ENCODE assay signal across 9 cellular contexts in genomic region chr7:95420996-95421846, GRCh38. TPM values are rescaled to one million over a fixed set of nuclear protein-coding genes. Genes with fewer than 3 reads are reported as not detected.
DNase-seq lines count a peak whose midpoint lies in the region; ATAC-seq and TF ChIP-seq lines count a peak whose summit lies in the region.
"Had no signal": no experiment of that assay in that cellular context is flagged by ENCODE, and none has a peak within 500 bp of the region (broad histone marks: within the 10 kb centered on the region; RNA-seq: fewer than 3 reads in every experiment).

No MANE protein-coding gene starts in this region.

- 96% methylated on average over 2 of the region's 2 CpGs for WGBS in mesenchymal stem cell
- WGBS in testis, 2 donors: 78 to 88% methylated on average over 2 of the region's 2 CpGs

- H3K4me2 ChIP-seq in Loucy (ENCODE audit: low read depth, low read length, poor library complexity, severe bottlenecking) (no peak overlapping the region), mesenchymal stem cell (ENCODE audit: low read length, poor library complexity, severe bottlenecking) (peak overlapping the region; percentile 38)

- H3K36me3 ChIP-seq in Loucy (ENCODE audit: insufficient read depth, low read length) (no peaks in the 10 kb centered on the region), mesenchymal stem cell (ENCODE audit: control insufficient read depth in 1 of 2, insufficient read depth in 2 of 2, low read depth in 1 of 2, low read length in 2 of 2) (peaks cover 8 to 35% of the 10 kb centered on the region in 2 experiments), testis (ENCODE audit: low read depth, missing control alignments) (no peaks in the 10 kb centered on the region)

- no peak overlapping the region for H3K14ac ChIP-seq in mesenchymal stem cell (ENCODE audit: low read length in 2 of 2)

- no peak overlapping the region for H2BK12ac ChIP-seq in mesenchymal stem cell (ENCODE audit: low read length in 2 of 2)

- intact Hi-C loops in testis (cut with DNase I; ENCODE audit: low total_unique reads): no loop called here

- peak overlapping the region in 4 of 5 experiments; percentile 15 to 42 (median 33) for H3K4me3 Mint-ChIP-seq in brain
- H3K4me3 Mint-ChIP-seq in stimulated activated effector memory CD8-positive, alpha-beta T cell treated with anti-CD3 and anti-CD28 coated beads, Interleukin-12 subunit alpha, Interleukin-12 subunit beta, amount 100 ng/mL, for 72 hours: no peak overlapping the region

- peak overlapping the region; percentile 32 to 89 (median 78) for H3K27ac Mint-ChIP-seq in brain
- no peak overlapping the region for H3K27ac Mint-ChIP-seq in stimulated activated effector memory CD8-positive, alpha-beta T cell treated with anti-CD3 and anti-CD28 coated beads, Interleukin-12 subunit alpha, Interleukin-12 subunit beta, amount 100 ng/mL, for 72 hours

- no peak overlapping the region for H2BK15ac ChIP-seq in mesenchymal stem cell (ENCODE audit: low read depth, poor library complexity, severe bottlenecking)

- no peak overlapping the region for H3K4ac ChIP-seq in mesenchymal stem cell (ENCODE audit: low read depth in 1 of 2, low read length in 2 of 2)

- H2AK5ac ChIP-seq in mesenchymal stem cell (ENCODE audit: low read length, severe bottlenecking): peak overlapping the region; percentile 93

- no peak for ATAC-seq in stimulated activated effector memory CD8-positive, alpha-beta T cell treated with anti-CD3 and anti-CD28 coated beads, Interleukin-12 subunit alpha, Interleukin-12 subunit beta, amount 100 ng/mL, for 72 hours

- H3K4me3 ChIP-seq in Loucy (ENCODE audit: low read length, poor library complexity, severe bottlenecking) (no peak overlapping the region), mesenchymal stem cell (ENCODE audit: insufficient read depth in 1 of 2, low read depth in 1 of 2, low read length in 2 of 2) (no peak overlapping the region), testis (no peak overlapping the region)
- H3K4me3 ChIP-seq: tibial artery had no signal

- no peaks in the 10 kb centered on the region for H3K4me1 ChIP-seq in Loucy (ENCODE audit: insufficient read depth, low read length, poor library complexity, severe bottlenecking)
- peaks cover 7% of the 10 kb centered on the region for H3K4me1 ChIP-seq in mesenchymal stem cell (ENCODE audit: control insufficient read depth, insufficient read depth, low read depth, low read length)
- H3K4me1 ChIP-seq in testis: peaks cover 11% of the 10 kb centered on the region
- H3K4me1 ChIP-seq: tibial artery had no signal

- H3K9ac ChIP-seq in Loucy (ENCODE audit: low read depth, low read length, poor library complexity, severe bottlenecking) (no peak overlapping the region), mesenchymal stem cell (ENCODE audit: low read length) (no peak overlapping the region)

- no peaks in the 10 kb centered on the region for H3K79me2 ChIP-seq in Loucy (ENCODE audit: insufficient read depth, low read length)

- no peak for TF ChIP-seq POLR2A in testis (IDR thresholded peaks at IDR 0.05)

- H3K27me3 Mint-ChIP-seq in brain: no peaks in the 10 kb centered on the region

- H3K27ac ChIP-seq in mesenchymal stem cell (ENCODE audit: low read length, poor library complexity, severe bottlenecking): peak overlapping the region; percentile 97
- no peak overlapping the region for H3K27ac ChIP-seq in testis
- H3K27ac ChIP-seq: tibial artery had no signal

- H4K8ac ChIP-seq in mesenchymal stem cell (ENCODE audit: low read length): no peak overlapping the region

- H3K36me3 Mint-ChIP-seq in brain: peaks cover 23% of the 10 kb centered on the region
- H3K36me3 Mint-ChIP-seq in stimulated activated effector memory CD8-positive, alpha-beta T cell treated with anti-CD3 and anti-CD28 coated beads, Interleukin-12 subunit alpha, Interleukin-12 subunit beta, amount 100 ng/mL, for 72 hours: no peaks in the 10 kb centered on the region

- no peaks in the 10 kb centered on the region for H3F3A ChIP-seq in Loucy (ENCODE audit: low read depth)

- H2BK120ac ChIP-seq in mesenchymal stem cell (ENCODE audit: low read depth, low read length): no peak overlapping the region

- H2AFZ ChIP-seq in Loucy (ENCODE audit: low read length) (peak overlapping the region; percentile 5; the same call in 1 of the 2 replicates), mesenchymal stem cell (ENCODE audit: low read depth, low read length) (no peak overlapping the region)

- H3K79me1 ChIP-seq in mesenchymal stem cell (replicated peaks; ENCODE audit: low read length, poor library complexity, severe bottlenecking): peaks cover 9% of the 10 kb centered on the region

- peaks cover 0 to 7% (median 0%) of the 10 kb centered on the region in 5 experiments for H3K9me3 Mint-ChIP-seq in brain
- no peaks in the 10 kb centered on the region for H3K9me3 Mint-ChIP-seq in stimulated activated effector memory CD8-positive, alpha-beta T cell treated with anti-CD3 and anti-CD28 coated beads, Interleukin-12 subunit alpha, Interleukin-12 subunit beta, amount 100 ng/mL, for 72 hours

- H3K27me3 ChIP-seq in Loucy (ENCODE audit: insufficient read depth, low read length, poor library complexity, severe bottlenecking) (no peaks in the 10 kb centered on the region), mesenchymal stem cell (ENCODE audit: control insufficient read depth in 1 of 2, insufficient read depth in 1 of 2, low read length in 2 of 2) (no peaks in the 10 kb centered on the region), testis (no peaks in the 10 kb centered on the region)
- H3K27me3 ChIP-seq: tibial artery had no signal

- H3K18ac ChIP-seq in mesenchymal stem cell (ENCODE audit: low read depth in 1 of 2, low read length in 2 of 2): no peak overlapping the region

- DNase-seq in DMS53 (lab: John Stamatoyannopoulos, UW) (peak; percentile 92), mesenchymal stem cell (peak; percentile 70), testis (no peak), mesenteric fat pad (ENCODE audit: low spot score) (no peak)
- DNase-seq in stimulated activated effector memory CD8-positive, alpha-beta T cell treated with anti-CD3 and anti-CD28 coated beads, Interleukin-12 subunit alpha, Interleukin-12 subunit beta, amount 100 ng/mL, for 72 hours (ENCODE audit: low spot score in 2 of 2): no peak
- DNase-seq in stimulated activated CD4-positive, alpha-beta T cell treated with anti-CD3 and anti-CD28 coated beads, Interleukin-4, amount 100 ng/mL, for 4 hours: no peak
- DNase-seq: tibial artery had no signal

- H2BK5ac ChIP-seq in mesenchymal stem cell (ENCODE audit: low read depth, low read length, poor library complexity, severe bottlenecking): peak overlapping the region; percentile 35

- peaks cover 39% of the 10 kb centered on the region for H3K4me1 Mint-ChIP-seq in brain
- peaks cover 9% of the 10 kb centered on the region for H3K4me1 Mint-ChIP-seq in stimulated activated effector memory CD8-positive, alpha-beta T cell treated with anti-CD3 and anti-CD28 coated beads, Interleukin-12 subunit alpha, Interleukin-12 subunit beta, amount 100 ng/mL, for 72 hours

- TF ChIP-seq CTCF in Loucy (conservative IDR thresholded peaks at IDR 0.05; ENCODE audit: low read length) (no peak), brain (conservative IDR thresholded peaks at IDR 0.05) (no peak), testis (IDR thresholded peaks at IDR 0.05) (no peak)

- H3K9me2 ChIP-seq in Loucy (replicated peaks; ENCODE audit: low read depth, low read length): no peaks in the 10 kb centered on the region

- no peak overlapping the region for H4K91ac ChIP-seq in mesenchymal stem cell (ENCODE audit: low read length)

- no peak overlapping the region for H3K23ac ChIP-seq in mesenchymal stem cell (ENCODE audit: low read length in 2 of 2)

- no peaks in the 10 kb centered on the region for H4K20me1 ChIP-seq in Loucy (ENCODE audit: insufficient read depth, low read length, poor library complexity, severe bottlenecking)

- H3K9me3 ChIP-seq in Loucy (ENCODE audit: insufficient read depth, low read depth, low read length) (no peaks in the 10 kb centered on the region), mesenchymal stem cell (ENCODE audit: control insufficient read depth, low read length) (no peaks in the 10 kb centered on the region), testis (no peaks in the 10 kb centered on the region)
- H3K9me3 ChIP-seq: tibial artery had no signal

RNA-seq across cellular contexts. Expression of gene PON2, which starts 13.6 kb away (rescaled TPM):
- 94.2 TPM for polyA plus RNA-seq in brain (ENCODE audit: insufficient read depth, low read depth, low replicate concordance)
- 141 TPM for polyA plus RNA-seq in mesenchymal stem cell (2013, experiment 1 of 2)
- polyA plus RNA-seq in mesenchymal stem cell (2013, experiment 2 of 2): 142 TPM
- total RNA-seq in testis: 100 to 1,000 TPM; 108 to 138 TPM
- polyA plus RNA-seq in testis (ENCODE audit: insufficient read depth, low read depth, low replicate concordance): 53.4 TPM
- total RNA-seq in mesenteric fat pad: 54.7 TPM

RNA-seq across cellular contexts. Expression of gene PON3, which starts 25.0 kb away (rescaled TPM):
- polyA plus RNA-seq in brain (ENCODE audit: insufficient read depth, low read depth, low replicate concordance) (0.56 TPM), testis (ENCODE audit: insufficient read depth, low read depth, low replicate concordance) (53.7 TPM)
- polyA plus RNA-seq in mesenchymal stem cell (2013, experiment 1 of 2): not detected
- not detected for polyA plus RNA-seq in mesenchymal stem cell (2013, experiment 2 of 2)
- total RNA-seq in testis (10 to 100 TPM; 20.9 to 27.2 TPM), mesenteric fat pad (2.7 TPM)

Comparison
In these comparisons a context has a peak if more than half of its experiments do, and no peak if none do; other contexts are left out.
1. DNase-seq: peak in DMS53 (single experiment) and mesenchymal stem cell (single experiment); none in stimulated activated effector memory CD8-positive, alpha-beta T cell treated with anti-CD3 and anti-CD28 coated beads, Interleukin-12 subunit alpha, Interleukin-12 subunit beta, amount 100 ng/mL, for 72 hours (0 of 2), testis (single experiment), stimulated activated CD4-positive, alpha-beta T cell treated with anti-CD3 and anti-CD28 coated beads, Interleukin-4, amount 100 ng/mL, for 4 hours (0 of 2) and mesenteric fat pad (single experiment).